ENCODE assay signal across 14 cellular contexts in the genomic region with DNA sequence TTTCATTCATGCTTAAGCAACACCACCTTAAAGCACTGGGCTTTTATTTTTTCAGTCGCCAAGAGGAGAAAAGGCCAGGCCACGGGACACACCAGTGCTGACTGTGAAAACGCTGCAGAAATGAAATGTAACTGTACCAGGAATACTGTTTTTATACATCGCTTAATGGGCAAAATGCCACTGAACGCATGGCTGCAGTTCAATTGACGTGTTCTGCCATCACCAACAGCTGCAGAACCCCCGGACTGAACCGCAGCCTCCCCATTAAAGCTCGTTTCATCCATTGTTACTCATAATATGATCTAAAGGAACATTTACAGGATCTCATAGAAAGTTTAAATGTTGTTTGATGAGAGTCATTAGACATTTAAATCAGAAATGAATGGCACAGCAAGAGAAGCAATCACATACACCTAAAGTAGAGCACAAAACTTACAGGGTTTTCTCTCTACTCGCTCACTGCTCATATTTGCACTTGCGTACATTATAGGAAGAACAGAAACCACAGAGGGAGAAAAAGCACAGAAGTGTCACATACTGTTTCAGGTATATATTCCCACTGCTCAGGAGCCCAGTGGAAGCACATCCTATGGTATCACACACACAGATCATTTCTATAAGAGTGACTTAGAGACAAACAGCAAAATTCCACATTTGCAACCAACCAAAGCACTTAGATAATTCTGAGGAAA. TPM values are rescaled to one million over a fixed set of nuclear protein-coding genes. Genes with fewer than 3 reads are reported as not detected.
A peak's percentile ranks its signal among the peaks of the same experiment; 100 is the strongest.
DNase-seq lines count a peak whose midpoint lies in the region; ATAC-seq and TF ChIP-seq lines count a peak whose summit lies in the region.
"Had no signal": no experiment of that assay in that cellular context is flagged by ENCODE, and none has a peak within 500 bp of the region (broad histone marks: within the 10 kb centered on the region; RNA-seq: fewer than 3 reads in every experiment).

No MANE protein-coding gene starts in this region.

- no peak overlapping the region for H3K4me3 ChIP-seq in right lobe of liver
- H3K4me3 ChIP-seq: right atrium auricular region, upper lobe of right lung had no signal

- peaks cover 13 to 16% of the 10 kb centered on the region in 2 donors for H3K36me3 Mint-ChIP-seq in stimulated activated naive B cell treated with anti-CD40 and anti-IgM and Interleukin-4, amounts not matched to agents 10 μg/mL and 1 μg/mL and 100 μg/mL, for 72 hours
- H3K36me3 Mint-ChIP-seq: activated naive CD8-positive, alpha-beta T cell treated with anti-CD3 and anti-CD28 coated beads for 36 hours had no signal

- DNase-seq in NCI-H1105 (lab: John Stamatoyannopoulos, UW) (peak; percentile 76), NCI-H446 (lab: John Stamatoyannopoulos, UW) (peak; percentile 47 to 71), fibroblast of gingiva (ENCODE audit: low read depth) (peak; percentile 3), NCI-H524 treated with DMSO at 0.1 percent for 48 hours (lab: John Stamatoyannopoulos, UW) (no peak), right lobe of liver (no peak), erythroblast (lab: John Stamatoyannopoulos, UW) (no peak)
- peak; percentile 16 for DNase-seq in stimulated activated naive B cell treated with anti-CD40 and anti-IgM and Interleukin-4, amounts not matched to agents 10 μg/mL and 1 μg/mL and 100 μg/mL, for 72 hours
- DNase-seq: activated CD4-positive, alpha-beta T cell treated with anti-CD3 and anti-CD28 coated beads, Interleukin-2, amount 10 ng/mL, durations not matched to agents 24 days and 14 days; activated naive CD8-positive, alpha-beta T cell treated with anti-CD3 and anti-CD28 coated beads for 36 hours; activated T-cell treated with anti-CD3 and anti-CD28 coated beads, Interleukin-2, amount 50 U/mL, for 1 hour; stimulated activated CD4-positive, alpha-beta T cell treated with anti-CD3 and anti-CD28 coated beads, Interleukin-4, amount 100 ng/mL, for 1 hour; upper lobe of right lung had no signal

- peak overlapping the region; percentile 16 to 39 for H3K4me3 Mint-ChIP-seq in stimulated activated naive B cell treated with anti-CD40 and anti-IgM and Interleukin-4, amounts not matched to agents 10 μg/mL and 1 μg/mL and 100 μg/mL, for 72 hours
- H3K4me3 Mint-ChIP-seq: activated CD4-positive, alpha-beta T cell treated with anti-CD3 and anti-CD28 coated beads, Interleukin-2, amount 10 ng/mL, durations not matched to agents 24 days and 14 days; activated naive CD8-positive, alpha-beta T cell treated with anti-CD3 and anti-CD28 coated beads for 36 hours; nephron had no signal

- TF ChIP-seq CTCF in right lobe of liver (IDR thresholded peaks at IDR 0.05), result no peak

- H3K36me3 ChIP-seq in right lobe of liver, result no peaks in the 10 kb centered on the region
- H3K36me3 ChIP-seq: right atrium auricular region, upper lobe of right lung had no signal

- H3K4me1 ChIP-seq in right lobe of liver, result no peaks in the 10 kb centered on the region
- H3K4me1 ChIP-seq: upper lobe of right lung had no signal

- no peaks in the 10 kb centered on the region for H3K27me3 ChIP-seq in right lobe of liver
- H3K27me3 ChIP-seq: right atrium auricular region, upper lobe of right lung had no signal

- intact Hi-C loops in right lobe of liver (cut with DNase I), result no loop called here

- peaks cover 7 to 9% of the 10 kb centered on the region in 2 donors for H3K4me1 Mint-ChIP-seq in stimulated activated naive B cell treated with anti-CD40 and anti-IgM and Interleukin-4, amounts not matched to agents 10 μg/mL and 1 μg/mL and 100 μg/mL, for 72 hours
- H3K4me1 Mint-ChIP-seq: activated CD4-positive, alpha-beta T cell treated with anti-CD3 and anti-CD28 coated beads, Interleukin-2, amount 10 ng/mL, durations not matched to agents 24 days and 14 days; activated naive CD8-positive, alpha-beta T cell treated with anti-CD3 and anti-CD28 coated beads for 36 hours had no signal

- WGBS in right lobe of liver (ENCODE audit: insufficient coverage, low coverage, low lambda C conversion rate, missing lambda C conversion rate), result 68% methylated on average over 10 of the region's 11 CpGs

- H3K27ac Mint-ChIP-seq in stimulated activated naive B cell treated with anti-CD40 and anti-IgM and Interleukin-4, amounts not matched to agents 10 μg/mL and 1 μg/mL and 100 μg/mL, for 72 hours, result peak overlapping the region; percentile 42
- H3K27ac Mint-ChIP-seq: activated CD4-positive, alpha-beta T cell treated with anti-CD3 and anti-CD28 coated beads, Interleukin-2, amount 10 ng/mL, durations not matched to agents 24 days and 14 days; activated naive CD8-positive, alpha-beta T cell treated with anti-CD3 and anti-CD28 coated beads for 36 hours; nephron had no signal

- no peak overlapping the region for H3K27ac ChIP-seq in right lobe of liver
- H3K27ac ChIP-seq: right atrium auricular region, upper lobe of right lung had no signal

- H3K9me3 Mint-ChIP-seq in stimulated activated naive B cell treated with anti-CD40 and anti-IgM and Interleukin-4, amounts not matched to agents 10 μg/mL and 1 μg/mL and 100 μg/mL, for 72 hours, result no peaks in the 10 kb centered on the region
- H3K9me3 Mint-ChIP-seq: activated CD4-positive, alpha-beta T cell treated with anti-CD3 and anti-CD28 coated beads, Interleukin-2, amount 10 ng/mL, durations not matched to agents 24 days and 14 days; activated naive CD8-positive, alpha-beta T cell treated with anti-CD3 and anti-CD28 coated beads for 36 hours; nephron had no signal

- no peaks in the 10 kb centered on the region for H3K9me3 ChIP-seq in right lobe of liver
- H3K9me3 ChIP-seq: right atrium auricular region, upper lobe of right lung had no signal

- TF ChIP-seq POLR2A in right lobe of liver (IDR thresholded peaks at IDR 0.05) (no peak), erythroblast (IDR thresholded peaks at IDR 0.05; ENCODE audit: low read length) (no peak)

- peak; percentile 60 to 78 for ATAC-seq in stimulated activated naive B cell treated with anti-CD40 and anti-IgM and Interleukin-4, amounts not matched to agents 10 μg/mL and 1 μg/mL and 100 μg/mL, for 72 hours (replicated peaks)
- no peak for ATAC-seq in right lobe of liver
- ATAC-seq: upper lobe of right lung had no signal

- no peaks in the 10 kb centered on the region for H3K27me3 Mint-ChIP-seq in stimulated activated naive B cell treated with anti-CD40 and anti-IgM and Interleukin-4, amounts not matched to agents 10 μg/mL and 1 μg/mL and 100 μg/mL, for 72 hours
- H3K27me3 Mint-ChIP-seq: activated naive CD8-positive, alpha-beta T cell treated with anti-CD3 and anti-CD28 coated beads for 36 hours had no signal

RNA-seq across cellular contexts. Expression of gene TCF4, which starts 35.3 kb away (rescaled TPM):
- 10 to 100 TPM in 3 of 6 experiments, 1 to 10 TPM in 3; 8.1 to 19.5 (median 10.4) TPM for total RNA-seq in right lobe of liver

Comparison
In these comparisons a context has a peak if more than half of its experiments do, and no peak if none do; other contexts are left out.
1. DNase-seq: peak in NCI-H1105 (single experiment), NCI-H446 (2 of 2), fibroblast of gingiva (single experiment) and stimulated activated naive B cell treated with anti-CD40 and anti-IgM and Interleukin-4, amounts not matched to agents 10 μg/mL and 1 μg/mL and 100 μg/mL, for 72 hours (single experiment); none in NCI-H524 treated with DMSO at 0.1 percent for 48 hours (single experiment), right lobe of liver (0 of 3) and erythroblast (0 of 2).
2. ATAC-seq: peak in stimulated activated naive B cell treated with anti-CD40 and anti-IgM and Interleukin-4, amounts not matched to agents 10 μg/mL and 1 μg/mL and 100 μg/mL, for 72 hours (2 of 2); none in right lobe of liver (0 of 4).